13 cellular contexts compared by ENCODE assay signal in the genomic region with DNA sequence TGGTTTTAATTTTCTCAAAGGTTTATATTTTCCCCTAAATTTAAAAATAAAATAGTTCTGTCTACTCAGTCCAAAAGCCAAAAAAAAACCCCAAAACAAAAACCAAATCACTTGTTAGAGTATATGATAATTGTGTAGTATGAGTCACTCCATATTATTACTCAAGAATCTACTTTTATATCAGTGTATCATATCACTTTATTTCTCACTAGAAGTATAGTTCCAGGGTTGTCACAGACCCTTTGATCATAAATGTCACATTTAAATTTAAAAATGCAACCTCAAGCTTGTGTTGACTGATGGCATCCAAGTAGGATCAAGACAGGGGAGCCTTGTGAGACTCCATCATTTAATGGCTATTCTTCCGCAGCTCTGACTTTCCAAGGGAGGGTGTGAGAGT.
A peak's percentile ranks its signal among the peaks of the same experiment; 100 is the strongest.
DNase-seq lines count a peak whose midpoint lies in the region; ATAC-seq lines count a peak whose summit lies in the region.
"Had no signal": no experiment of that assay in that cellular context is flagged by ENCODE, and none has a peak within 500 bp of the region (broad histone marks: within the 10 kb centered on the region; RNA-seq: fewer than 3 reads in every experiment).

No MANE protein-coding gene starts in this region.

- POLR2A ChIA-PET in activated CD4-positive, alpha-beta T cell treated with anti-CD3 and anti-CD28 coated beads for 36 hours (lab: Charles Lee) = no interaction called here

- no peak for DNase-seq in activated CD4-positive, alpha-beta T cell treated with anti-CD3 and anti-CD28 coated beads for 36 hours
- no peak for DNase-seq in activated CD4-positive, alpha-beta T cell treated with anti-CD3 and anti-CD28 coated beads for 1 hour
- DNase-seq in activated naive CD8-positive, alpha-beta T cell treated with anti-CD3 and anti-CD28 coated beads, Interleukin-2, amount 50 U/mL, for 24 hours = no peak
- no peak for DNase-seq in activated naive CD8-positive, alpha-beta T cell treated with anti-CD3 and anti-CD28 coated beads for 36 hours
- DNase-seq in NCI-H2196 (lab: John Stamatoyannopoulos, UW; ENCODE audit: unreplicated experiment) = no peak
- no peak for DNase-seq in T-helper 2 cell treated with Interferon-gamma antibody and Interleukin-4, amounts not matched to agents 5 μg/mL and 100 μg/mL, for 36 hours (ENCODE audit: low spot score)
- DNase-seq: 8988T; AML-193; CD4-positive, CD25-positive, alpha-beta regulatory T cell; DMS53; GF-D8; HFFc6 had no signal

- peaks cover 7% of the 10 kb centered on the region for H3K4me1 Mint-ChIP-seq in activated CD4-positive, alpha-beta T cell treated with anti-CD3 and anti-CD28 coated beads for 36 hours
- peaks cover 2% of the 10 kb centered on the region for H3K4me1 Mint-ChIP-seq in activated naive CD8-positive, alpha-beta T cell treated with anti-CD3 and anti-CD28 coated beads, Interleukin-2, amount 50 U/mL, for 24 hours
- H3K4me1 Mint-ChIP-seq in activated naive CD8-positive, alpha-beta T cell treated with anti-CD3 and anti-CD28 coated beads for 36 hours = no peaks in the 10 kb centered on the region
- peaks cover 10% of the 10 kb centered on the region for H3K4me1 Mint-ChIP-seq in stimulated activated naive CD8-positive, alpha-beta T cell treated with anti-CD3 and anti-CD28 coated beads, Interleukin-15, Interleukin-2, amounts not matched to agents 100 ng/mL and 50 ng/mL, for 24 hours (ENCODE audit: low read depth)
- peaks cover 8% of the 10 kb centered on the region for H3K4me1 Mint-ChIP-seq in T-helper 2 cell treated with Interferon-gamma antibody and Interleukin-4, amounts not matched to agents 5 μg/mL and 100 μg/mL, for 36 hours (ENCODE audit: low read depth)

- no peaks in the 10 kb centered on the region for H3K9me3 Mint-ChIP-seq in activated CD4-positive, alpha-beta T cell treated with anti-CD3 and anti-CD28 coated beads for 36 hours (ENCODE audit: low read depth)
- H3K9me3 Mint-ChIP-seq in activated naive CD8-positive, alpha-beta T cell treated with anti-CD3 and anti-CD28 coated beads, Interleukin-2, amount 50 U/mL, for 24 hours = no peaks in the 10 kb centered on the region
- no peaks in the 10 kb centered on the region for H3K9me3 Mint-ChIP-seq in activated naive CD8-positive, alpha-beta T cell treated with anti-CD3 and anti-CD28 coated beads for 36 hours
- no peaks in the 10 kb centered on the region for H3K9me3 Mint-ChIP-seq in stimulated activated naive CD8-positive, alpha-beta T cell treated with anti-CD3 and anti-CD28 coated beads, Interleukin-15, Interleukin-2, amounts not matched to agents 100 ng/mL and 50 ng/mL, for 24 hours
- H3K9me3 Mint-ChIP-seq in T-helper 2 cell treated with Interferon-gamma antibody and Interleukin-4, amounts not matched to agents 5 μg/mL and 100 μg/mL, for 36 hours = no peaks in the 10 kb centered on the region
- H3K9me3 Mint-ChIP-seq: CD4-positive, CD25-positive, alpha-beta regulatory T cell; HFFc6 had no signal

- no peak overlapping the region for H3K27ac Mint-ChIP-seq in activated CD4-positive, alpha-beta T cell treated with anti-CD3 and anti-CD28 coated beads for 36 hours
- no peak overlapping the region for H3K27ac Mint-ChIP-seq in activated naive CD8-positive, alpha-beta T cell treated with anti-CD3 and anti-CD28 coated beads, Interleukin-2, amount 50 U/mL, for 24 hours
- no peak overlapping the region for H3K27ac Mint-ChIP-seq in activated naive CD8-positive, alpha-beta T cell treated with anti-CD3 and anti-CD28 coated beads for 36 hours
- H3K27ac Mint-ChIP-seq in stimulated activated naive CD8-positive, alpha-beta T cell treated with anti-CD3 and anti-CD28 coated beads, Interleukin-15, Interleukin-2, amounts not matched to agents 100 ng/mL and 50 ng/mL, for 24 hours = peak overlapping the region; percentile 2
- H3K27ac Mint-ChIP-seq in T-helper 2 cell treated with Interferon-gamma antibody and Interleukin-4, amounts not matched to agents 5 μg/mL and 100 μg/mL, for 36 hours = no peak overlapping the region
- H3K27ac Mint-ChIP-seq: CD4-positive, CD25-positive, alpha-beta regulatory T cell; HFFc6 had no signal

- CTCF ChIA-PET in activated CD4-positive, alpha-beta T cell treated with anti-CD3 and anti-CD28 coated beads for 36 hours (lab: Charles Lee) = interaction anchor here (1.1 to 1.8 kb wide), 2 partner anchors 13 to 108 kb away, joined by 4 to 15 read pairs; no protein-coding TSS in a partner anchor

- intact Hi-C loops in activated CD4-positive, alpha-beta T cell treated with anti-CD3 and anti-CD28 coated beads for 36 hours (cut with DNase I, micrococcal nuclease) = no loop called here

- no peaks in the 10 kb centered on the region for H3K36me3 Mint-ChIP-seq in activated CD4-positive, alpha-beta T cell treated with anti-CD3 and anti-CD28 coated beads for 36 hours (ENCODE audit: low read depth)
- no peaks in the 10 kb centered on the region for H3K36me3 Mint-ChIP-seq in activated naive CD8-positive, alpha-beta T cell treated with anti-CD3 and anti-CD28 coated beads, Interleukin-2, amount 50 U/mL, for 24 hours (ENCODE audit: low read depth)
- H3K36me3 Mint-ChIP-seq in activated naive CD8-positive, alpha-beta T cell treated with anti-CD3 and anti-CD28 coated beads for 36 hours = no peaks in the 10 kb centered on the region
- H3K36me3 Mint-ChIP-seq in stimulated activated naive CD8-positive, alpha-beta T cell treated with anti-CD3 and anti-CD28 coated beads, Interleukin-15, Interleukin-2, amounts not matched to agents 100 ng/mL and 50 ng/mL, for 24 hours (ENCODE audit: low read depth) = no peaks in the 10 kb centered on the region
- no peaks in the 10 kb centered on the region for H3K36me3 Mint-ChIP-seq in T-helper 2 cell treated with Interferon-gamma antibody and Interleukin-4, amounts not matched to agents 5 μg/mL and 100 μg/mL, for 36 hours (ENCODE audit: low read depth)
- H3K36me3 Mint-ChIP-seq: CD4-positive, CD25-positive, alpha-beta regulatory T cell had no signal

- H3K27me3 Mint-ChIP-seq in activated CD4-positive, alpha-beta T cell treated with anti-CD3 and anti-CD28 coated beads for 36 hours = peaks cover 9% of the 10 kb centered on the region
- peaks cover 10% of the 10 kb centered on the region for H3K27me3 Mint-ChIP-seq in activated naive CD8-positive, alpha-beta T cell treated with anti-CD3 and anti-CD28 coated beads, Interleukin-2, amount 50 U/mL, for 24 hours
- peaks cover 14% of the 10 kb centered on the region for H3K27me3 Mint-ChIP-seq in activated naive CD8-positive, alpha-beta T cell treated with anti-CD3 and anti-CD28 coated beads for 36 hours
- H3K27me3 Mint-ChIP-seq in stimulated activated naive CD8-positive, alpha-beta T cell treated with anti-CD3 and anti-CD28 coated beads, Interleukin-15, Interleukin-2, amounts not matched to agents 100 ng/mL and 50 ng/mL, for 24 hours = peaks cover 17% of the 10 kb centered on the region
- H3K27me3 Mint-ChIP-seq in T-helper 2 cell treated with Interferon-gamma antibody and Interleukin-4, amounts not matched to agents 5 μg/mL and 100 μg/mL, for 36 hours (ENCODE audit: low read depth) = peaks cover 23% of the 10 kb centered on the region

- H3K4me3 Mint-ChIP-seq in activated CD4-positive, alpha-beta T cell treated with anti-CD3 and anti-CD28 coated beads for 36 hours = no peak overlapping the region
- no peak overlapping the region for H3K4me3 Mint-ChIP-seq in activated naive CD8-positive, alpha-beta T cell treated with anti-CD3 and anti-CD28 coated beads, Interleukin-2, amount 50 U/mL, for 24 hours
- no peak overlapping the region for H3K4me3 Mint-ChIP-seq in activated naive CD8-positive, alpha-beta T cell treated with anti-CD3 and anti-CD28 coated beads for 36 hours
- no peak overlapping the region for H3K4me3 Mint-ChIP-seq in stimulated activated naive CD8-positive, alpha-beta T cell treated with anti-CD3 and anti-CD28 coated beads, Interleukin-15, Interleukin-2, amounts not matched to agents 100 ng/mL and 50 ng/mL, for 24 hours
- H3K4me3 Mint-ChIP-seq in T-helper 2 cell treated with Interferon-gamma antibody and Interleukin-4, amounts not matched to agents 5 μg/mL and 100 μg/mL, for 36 hours = no peak overlapping the region
- H3K4me3 Mint-ChIP-seq: CD4-positive, CD25-positive, alpha-beta regulatory T cell; HFFc6 had no signal

- peak; percentile 81 for ATAC-seq in activated CD4-positive, alpha-beta T cell treated with anti-CD3 and anti-CD28 coated beads for 36 hours
- ATAC-seq in activated naive CD8-positive, alpha-beta T cell treated with anti-CD3 and anti-CD28 coated beads, Interleukin-2, amount 50 U/mL, for 24 hours = peak; percentile 66
